Comparison of ENCODE assay signal across 9 cellular contexts in the genomic region with DNA sequence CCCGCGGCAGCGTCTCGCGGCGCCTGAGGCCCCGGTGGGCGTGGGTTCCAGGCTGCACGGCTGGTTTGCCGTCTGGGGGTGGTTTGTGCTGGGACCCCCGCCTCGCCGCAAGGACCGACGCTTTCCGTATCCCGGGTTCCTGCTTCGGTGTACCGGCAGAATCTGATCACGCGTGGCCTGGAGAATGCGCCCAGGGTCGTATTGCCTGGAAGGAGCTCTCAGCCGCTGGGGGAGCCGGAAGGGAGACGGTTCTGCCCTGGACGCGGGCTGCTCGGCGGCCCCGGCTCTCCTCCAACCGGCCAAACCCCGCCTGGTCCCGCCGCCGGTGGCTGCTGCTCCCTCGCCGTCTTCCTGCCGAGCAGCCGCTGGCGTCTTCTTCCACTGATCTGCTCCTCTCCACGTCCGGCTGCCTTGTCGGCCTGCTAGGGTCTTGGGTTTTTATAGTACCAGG. TPM values are rescaled to one million over a fixed set of nuclear protein-coding genes. Genes with fewer than 3 reads are reported as not detected.
DNase-seq lines count a peak whose midpoint lies in the region; ATAC-seq, FAIRE-seq and TF ChIP-seq lines count a peak whose summit lies in the region.
"Had no signal": no experiment of that assay in that cellular context is flagged by ENCODE, and none has a peak within 500 bp of the region (broad histone marks: within the 10 kb centered on the region; RNA-seq: fewer than 3 reads in every experiment).

No MANE protein-coding gene starts in this region.

- intact Hi-C loops in activated CD4-positive, alpha-beta T cell treated with anti-CD3 and anti-CD28 coated beads for 36 hours (cut with DNase I, micrococcal nuclease): loop anchor here in 1 of 2 experiments (1.0 to 2.0 kb wide), 3 partner anchors 10 to 303 kb away; partner anchors contain the start of gene RPL13
- intact Hi-C loops in kidney (cut with DNase I): no loop called here

- peak; percentile 33 for ATAC-seq in activated CD4-positive, alpha-beta T cell treated with anti-CD3 and anti-CD28 coated beads for 36 hours
- no peak for ATAC-seq in HG02623 (IDR thresholded peaks at IDR 0.05; ENCODE audit: unreplicated experiment)

- peak overlapping the region in 1 of 2 donors; percentile 40 for H3K9ac ChIP-seq in kidney (ENCODE audit: low read length in 2 of 2)

- H3K4me3 ChIP-seq in astrocyte of the cerebellum (ENCODE audit: low read depth, low read length): peak overlapping the region; percentile 34
- H3K4me3 ChIP-seq in kidney (ENCODE audit: low read length in 2 of 2): peak overlapping the region; percentile 29 to 71
- H3K4me3 ChIP-seq in thymus (ENCODE audit: low read length): peak overlapping the region; percentile 32

- no peak for FAIRE-seq in kidney (lab: Jason Lieb, UNC)

- H3K4me1 Mint-ChIP-seq in activated CD4-positive, alpha-beta T cell treated with anti-CD3 and anti-CD28 coated beads for 36 hours: peaks cover 19% of the 10 kb centered on the region

- peak overlapping the region; percentile 31 for H3K27ac Mint-ChIP-seq in activated CD4-positive, alpha-beta T cell treated with anti-CD3 and anti-CD28 coated beads for 36 hours

- CTCF ChIA-PET in activated CD4-positive, alpha-beta T cell treated with anti-CD3 and anti-CD28 coated beads for 36 hours (lab: Charles Lee): no interaction called here

- peak overlapping the region in 1 of 2 donors; percentile 76 for H3K27ac ChIP-seq in kidney (ENCODE audit: low read depth in 2 of 2, low read length in 2 of 2)
- H3K27ac ChIP-seq in thymus (ENCODE audit: low read depth): no peak overlapping the region

- peak; percentile 35 for DNase-seq in activated CD4-positive, alpha-beta T cell treated with anti-CD3 and anti-CD28 coated beads for 36 hours
- no peak for DNase-seq in activated CD4-positive, alpha-beta T cell treated with anti-CD3 and anti-CD28 coated beads, Interleukin-2, amount 50 U/mL, for 4 hours
- no peak for DNase-seq in astrocyte of the cerebellum (ENCODE audit: low read depth)
- peak; percentile 72 for DNase-seq in kidney
- no peak for DNase-seq in COLO829 (ENCODE audit: low spot score)
- no peak for DNase-seq in HCEC 1CT

- H3K36me3 ChIP-seq in kidney (ENCODE audit: control insufficient read depth in 1 of 2, insufficient read depth in 2 of 2, low read length in 2 of 2) (no peaks in the 10 kb centered on the region), thymus (ENCODE audit: control insufficient read depth, insufficient read depth) (no peaks in the 10 kb centered on the region)

- in situ Hi-C loops in astrocyte of the cerebellum (cut with HindIII; ENCODE audit: low sequenced_read_pairs): no loop called here

- H3K4me3 Mint-ChIP-seq in activated CD4-positive, alpha-beta T cell treated with anti-CD3 and anti-CD28 coated beads for 36 hours: peak overlapping the region; percentile 35

- H3K4me1 ChIP-seq in kidney (ENCODE audit: control insufficient read depth in 1 of 2, insufficient read depth in 1 of 2, low read depth in 1 of 2, low read length in 2 of 2): peaks cover 3 to 9% of the 10 kb centered on the region in 2 donors
- no peaks in the 10 kb centered on the region for H3K4me1 ChIP-seq in thymus (ENCODE audit: control insufficient read depth, insufficient read depth, low read length)

- TF ChIP-seq CTCF in astrocyte of the cerebellum (IDR thresholded peaks at IDR 0.05; ENCODE audit: low read depth, low read length, missing control alignments) (no peak), kidney (IDR thresholded peaks at IDR 0.05; ENCODE audit: borderline replicate concordance, extremely low read depth, insufficient read depth) (no peak)

- no peaks in the 10 kb centered on the region for H3K9me3 Mint-ChIP-seq in activated CD4-positive, alpha-beta T cell treated with anti-CD3 and anti-CD28 coated beads for 36 hours (ENCODE audit: low read depth)

- H3K9me3 ChIP-seq in kidney (ENCODE audit: control insufficient read depth in 1 of 2, low read length in 2 of 2): no peaks in the 10 kb centered on the region
- no peaks in the 10 kb centered on the region for H3K9me3 ChIP-seq in thymus (ENCODE audit: control insufficient read depth)

- peaks cover 6% of the 10 kb centered on the region for H3K36me3 Mint-ChIP-seq in activated CD4-positive, alpha-beta T cell treated with anti-CD3 and anti-CD28 coated beads for 36 hours (ENCODE audit: low read depth)

- peaks cover 16% of the 10 kb centered on the region for H3K27me3 Mint-ChIP-seq in activated CD4-positive, alpha-beta T cell treated with anti-CD3 and anti-CD28 coated beads for 36 hours

- POLR2A ChIA-PET in activated CD4-positive, alpha-beta T cell treated with anti-CD3 and anti-CD28 coated beads for 36 hours (lab: Charles Lee): no interaction called here

- 3% methylated on average over 44 of the region's 44 CpGs for WGBS in thymus

- peaks cover 33% of the 10 kb centered on the region for H3K27me3 ChIP-seq in thymus (ENCODE audit: control insufficient read depth, insufficient read depth)

RNA-seq across cellular contexts. Expression of gene ZNF778, which starts 39.8 kb away (rescaled TPM):
- 1 to 10 TPM; 4.7 to 5.0 TPM for total RNA-seq in activated CD4-positive, alpha-beta T cell treated with anti-CD3 and anti-CD28 coated beads for 36 hours
- total RNA-seq in kidney: 12.7 TPM
- 2.2 TPM for polyA plus RNA-seq in kidney (ENCODE audit: insufficient read depth, low read depth, low replicate concordance)
- 2.4 TPM for polyA plus RNA-seq in thymus

RNA-seq across cellular contexts. Expression of gene SLC22A31, which starts 57.0 kb away (rescaled TPM):
- 1 to 10 TPM in 1 of 2 experiments, under 1 TPM in 1; 0.49 to 1.3 TPM for total RNA-seq in activated CD4-positive, alpha-beta T cell treated with anti-CD3 and anti-CD28 coated beads for 36 hours
- total RNA-seq in kidney: 1.8 TPM
- 0.47 TPM for polyA plus RNA-seq in kidney (ENCODE audit: insufficient read depth, low read depth, low replicate concordance)
- polyA plus RNA-seq in thymus: 0.94 TPM
- total RNA-seq: renal cortical epithelial cell had no signal

Comparison
In these comparisons a context has a peak if more than half of its experiments do, and no peak if none do; other contexts are left out.
1. DNase-seq: peak in activated CD4-positive, alpha-beta T cell treated with anti-CD3 and anti-CD28 coated beads for 36 hours (single experiment) and kidney (single experiment); none in activated CD4-positive, alpha-beta T cell treated with anti-CD3 and anti-CD28 coated beads, Interleukin-2, amount 50 U/mL, for 4 hours (0 of 2), astrocyte of the cerebellum (single experiment), COLO829 (single experiment) and HCEC 1CT (single experiment).
2. Peak in every context shown above with its lines, with median percentiles within 50 percentile points of each other: H3K4me3 ChIP-seq.